ENCODE assay signal across 16 cellular contexts in genomic region chr1:125085720-125086591, GRCh38.
"Had no signal": no experiment of that assay in that cellular context is flagged by ENCODE, and none has a peak within 500 bp of the region (broad histone marks: within the 10 kb centered on the region; RNA-seq: fewer than 3 reads in every experiment).

No MANE protein-coding gene starts in this region.

- H3K27ac Mint-ChIP-seq: endodermal cell; naive thymus-derived CD4-positive, alpha-beta T cell; nephron progenitor cell had no signal

- H3K4me3 Mint-ChIP-seq: endodermal cell; naive thymus-derived CD4-positive, alpha-beta T cell; nephron progenitor cell had no signal

- DNase-seq: cerebellar nuclear complex; colonic mucosa; dermis blood vessel endothelial cell; endodermal cell; erythroblast; foreskin keratinocyte; head of caudate nucleus; kidney glomerular epithelial cell; mammary epithelial cell; naive thymus-derived CD4-positive, alpha-beta T cell; nephron progenitor cell; stimulated activated CD4-positive, alpha-beta T cell treated with anti-CD3 and anti-CD28 coated beads, Interleukin-12 subunit alpha, Interleukin-12 subunit beta, amount 100 ng/mL, for 4 hours; stimulated activated naive CD4-positive, alpha-beta T cell treated with Interleukin-2 at 50 U/mL for 16 hours; thyroid gland had no signal

- FAIRE-seq: endothelial cell of umbilical vein had no signal

- H3K4me1 Mint-ChIP-seq: endodermal cell, nephron progenitor cell had no signal

- ATAC-seq: foreskin keratinocyte; naive thymus-derived CD4-positive, alpha-beta T cell; right cardiac atrium had no signal
